8 cellular contexts compared by ENCODE assay signal in genomic region chr5:109688647-109688998, GRCh38. TPM values are rescaled to one million over a fixed set of nuclear protein-coding genes. Genes with fewer than 3 reads are reported as not detected.
DNase-seq lines count a peak whose midpoint lies in the region; ATAC-seq, FAIRE-seq and TF ChIP-seq lines count a peak whose summit lies in the region.

No MANE protein-coding gene starts in this region.

- H3K4me1 Mint-ChIP-seq in CD14-positive monocyte = peaks cover 39% of the 10 kb centered on the region
- H3K4me1 Mint-ChIP-seq in activated naive CD8-positive, alpha-beta T cell treated with anti-CD3 and anti-CD28 coated beads, Interleukin-2, amount 50 U/mL, for 24 hours = peaks cover 32% of the 10 kb centered on the region

- peak overlapping the region; percentile 96 to 100 (median 99) for H3K27ac Mint-ChIP-seq in CD14-positive monocyte
- peak overlapping the region; percentile 87 for H3K27ac Mint-ChIP-seq in activated naive CD8-positive, alpha-beta T cell treated with anti-CD3 and anti-CD28 coated beads, Interleukin-2, amount 50 U/mL, for 24 hours

- ATAC-seq in GM19455 (IDR thresholded peaks at IDR 0.05; ENCODE audit: unreplicated experiment) (peak; percentile 0), GM18868 (IDR thresholded peaks at IDR 0.05; ENCODE audit: unreplicated experiment) (no peak)
- no peak for ATAC-seq in activated naive CD8-positive, alpha-beta T cell treated with anti-CD3 and anti-CD28 coated beads, Interleukin-2, amount 50 U/mL, for 24 hours

- peak overlapping the region; percentile 87 to 98 for H3K4me3 Mint-ChIP-seq in CD14-positive monocyte
- H3K4me3 Mint-ChIP-seq in activated naive CD8-positive, alpha-beta T cell treated with anti-CD3 and anti-CD28 coated beads, Interleukin-2, amount 50 U/mL, for 24 hours = peak overlapping the region; percentile 93

- no peak for TF ChIP-seq POLR2A in GM12892 (IDR thresholded peaks at IDR 0.05; ENCODE audit: low read depth, low read length)

- intact Hi-C loops in CD14-positive monocyte (cut with micrococcal nuclease) = loop anchor here in 1 of 2 donors (10.0 kb wide), 1 partner anchor 274 kb away; no protein-coding TSS in a partner anchor

- peak; percentile 72 for TF ChIP-seq CTCF in CD14-positive monocyte (IDR thresholded peaks at IDR 0.05)

- H3K9me3 Mint-ChIP-seq in CD14-positive monocyte = peaks cover 0 to 11% (median 2%) of the 10 kb centered on the region in 7 donors
- no peaks in the 10 kb centered on the region for H3K9me3 Mint-ChIP-seq in activated naive CD8-positive, alpha-beta T cell treated with anti-CD3 and anti-CD28 coated beads, Interleukin-2, amount 50 U/mL, for 24 hours

- DNase-seq in CD14-positive monocyte (ENCODE audit: low spot score) = no peak
- DNase-seq in NCI-H2171 (lab: John Stamatoyannopoulos, UW) = peak; percentile 46
- DNase-seq in activated naive CD8-positive, alpha-beta T cell treated with anti-CD3 and anti-CD28 coated beads, Interleukin-2, amount 50 U/mL, for 24 hours = peak; percentile 27
- peak; percentile 20 for DNase-seq in iPS-NIHi7 (ENCODE audit: extremely low spot score)
- DNase-seq in stimulated activated CD8-positive, alpha-beta memory T cell treated with anti-CD3 and anti-CD28 coated beads, Interleukin-12 subunit alpha, Interleukin-12 subunit beta, amount 100 ng/mL, for 1 hour (ENCODE audit: low read depth) = peak; percentile 4
- DNase-seq in GM12892 (ENCODE audit: insufficient read length) = no peak

- FAIRE-seq in GM12892 (lab: Jason Lieb, UNC) = no peak

- H3K36me3 Mint-ChIP-seq in CD14-positive monocyte = peaks cover 5 to 6% of the 10 kb centered on the region in 2 donors
- H3K36me3 Mint-ChIP-seq in activated naive CD8-positive, alpha-beta T cell treated with anti-CD3 and anti-CD28 coated beads, Interleukin-2, amount 50 U/mL, for 24 hours (ENCODE audit: low read depth) = peaks cover 12% of the 10 kb centered on the region

- H3K27me3 Mint-ChIP-seq in CD14-positive monocyte (ENCODE audit: low read depth in 3 of 3) = no peaks in the 10 kb centered on the region
- no peaks in the 10 kb centered on the region for H3K27me3 Mint-ChIP-seq in activated naive CD8-positive, alpha-beta T cell treated with anti-CD3 and anti-CD28 coated beads, Interleukin-2, amount 50 U/mL, for 24 hours

RNA-seq across cellular contexts. Expression of gene MAN2A1, which starts 1.1 kb away (rescaled TPM):
- polyA plus RNA-seq in CD14-positive monocyte = 10 to 100 TPM; 20.1 to 23.0 TPM
- polyA plus RNA-seq in GM12892 (2012; ENCODE audit: missing spikeins) = 6.8 TPM

Comparison
In these comparisons a context has a peak if more than half of its experiments do, and no peak if none do; other contexts are left out.
1. DNase-seq: peak in NCI-H2171 (single experiment), activated naive CD8-positive, alpha-beta T cell treated with anti-CD3 and anti-CD28 coated beads, Interleukin-2, amount 50 U/mL, for 24 hours (single experiment), iPS-NIHi7 (single experiment) and stimulated activated CD8-positive, alpha-beta memory T cell treated with anti-CD3 and anti-CD28 coated beads, Interleukin-12 subunit alpha, Interleukin-12 subunit beta, amount 100 ng/mL, for 1 hour (single experiment); none in CD14-positive monocyte (single experiment) and GM12892 (single experiment).